In the genomic region with DNA sequence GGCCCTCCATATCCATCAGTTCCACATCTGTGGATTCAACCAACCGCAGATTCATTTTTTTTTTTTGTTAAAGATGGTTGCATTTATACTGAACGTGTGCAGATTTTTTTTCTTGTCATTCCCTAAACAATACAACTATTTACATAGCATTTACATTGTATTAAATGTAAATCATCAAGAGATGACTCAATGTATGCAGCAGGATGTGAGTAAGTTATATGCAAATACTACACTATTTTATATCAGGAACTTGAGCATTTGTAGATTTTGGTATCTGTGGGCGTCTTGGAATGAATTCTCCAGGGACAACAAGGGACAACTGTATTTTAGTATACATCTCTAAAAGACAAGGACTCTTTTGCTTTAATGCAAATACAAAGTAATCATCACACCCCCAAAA, we compare ENCODE assay signal across 18 cellular contexts.
"Had no signal": no experiment of that assay in that cellular context is flagged by ENCODE, and none has a peak within 500 bp of the region (broad histone marks: within the 10 kb centered on the region; RNA-seq: fewer than 3 reads in every experiment).

No MANE protein-coding gene starts in this region.

- H3K9me3 ChIP-seq: body of pancreas, gastrocnemius medialis, ovary, sigmoid colon, stomach, testis, upper lobe of left lung had no signal

- H3K27me3 ChIP-seq: body of pancreas, gastrocnemius medialis, ovary, sigmoid colon, stomach, testis, upper lobe of left lung had no signal

- ATAC-seq: activated T-cell treated with anti-CD3 and anti-CD28 coated beads, Interleukin-2, amount 50 U/mL, for 72 hours; body of pancreas; gastrocnemius medialis had no signal

- H3K36me3 ChIP-seq: gastrocnemius medialis, ovary, sigmoid colon, stomach, upper lobe of left lung had no signal

- DNase-seq: activated CD4-positive, alpha-beta T cell treated with anti-CD3 and anti-CD28 coated beads, Interleukin-2, amount 10 ng/mL, durations not matched to agents 24 days and 14 days; activated CD4-positive, CD25-positive, alpha-beta regulatory T cell; activated CD8-positive, alpha-beta memory T cell treated with anti-CD3 and anti-CD28 coated beads, Interleukin-2, amount 50 U/mL, for 48 hours; activated gamma-delta T cell; activated T-cell treated with anti-CD3 and anti-CD28 coated beads, Interleukin-2, amount 50 U/mL, for 72 hours; amniotic stem cell; body of pancreas; central memory CD4-positive, alpha-beta T cell; cortex of kidney; effector CD8-positive, alpha-beta T cell; gastrocnemius medialis; naive B cell; ovary; sigmoid colon; stimulated activated CD4-positive, alpha-beta T cell treated with anti-CD3 and anti-CD28 coated beads, Interleukin-1b, Interleukin-23, amount 100 ng/mL, for 48 hours; stomach; testis; upper lobe of left lung had no signal

- H3K27ac ChIP-seq: gastrocnemius medialis, ovary, sigmoid colon, stomach, testis, upper lobe of left lung had no signal

- H3K4me3 ChIP-seq: body of pancreas, gastrocnemius medialis, ovary, sigmoid colon, stomach, testis, upper lobe of left lung had no signal
